30 cellular contexts compared by ENCODE assay signal in the genomic region with DNA sequence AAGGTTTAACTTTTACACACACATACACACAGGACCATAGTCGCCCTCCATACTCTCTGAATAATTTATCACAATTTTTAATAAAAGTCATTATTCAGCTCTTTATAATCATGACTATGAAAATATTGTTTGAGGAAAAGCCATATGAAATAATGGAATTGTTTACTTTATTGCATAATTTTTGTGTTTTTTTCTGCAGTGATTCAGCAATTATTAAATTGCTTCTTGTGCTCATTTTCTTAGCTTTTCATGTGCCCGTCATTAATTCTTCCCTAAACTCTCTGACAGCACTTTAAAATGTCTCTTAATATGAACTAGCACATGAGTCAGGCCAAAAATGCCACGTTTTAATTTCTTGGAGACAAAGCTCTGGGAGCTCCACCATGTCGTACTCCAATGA.
"Had no signal": no experiment of that assay in that cellular context is flagged by ENCODE, and none has a peak within 500 bp of the region (broad histone marks: within the 10 kb centered on the region; RNA-seq: fewer than 3 reads in every experiment).

No MANE protein-coding gene starts in this region.

- FAIRE-seq: astrocyte, bronchial epithelial cell had no signal

- H3K4me3 ChIP-seq: coronary artery, dorsolateral prefrontal cortex, gastrocnemius medialis, heart left ventricle had no signal

- H3K36me3 ChIP-seq: brain microvascular endothelial cell, gastrocnemius medialis, heart left ventricle, WERI-Rb-1 had no signal

- DNase-seq: activated CD4-positive, alpha-beta memory T cell treated with anti-CD3 and anti-CD28 coated beads for 36 hours; activated CD4-positive, alpha-beta T cell treated with anti-CD3 and anti-CD28 coated beads for 36 hours; activated CD4-positive, alpha-beta T cell treated with anti-CD3 and anti-CD28 coated beads, Interleukin-2, amount 10 ng/mL, durations not matched to agents 24 days and 14 days; activated CD4-positive, CD25-positive, alpha-beta regulatory T cell; activated CD4-positive, CD25-positive, alpha-beta regulatory T cell treated with anti-CD3 and anti-CD28 coated beads, Interleukin-2, amount 50 U/mL, for 72 hours; activated CD8-positive, alpha-beta memory T cell treated with anti-CD3 and anti-CD28 coated beads, Interleukin-2, amount 50 U/mL, for 48 hours; activated gamma-delta T cell; activated naive CD4-positive, alpha-beta T cell; activated naive CD4-positive, alpha-beta T cell treated with anti-CD3 and anti-CD28 coated beads, Interleukin-2, amount 10 ng/mL, durations not matched to agents 7 days and 5 days; activated T-cell treated with anti-CD3 and anti-CD28 coated beads for 4 hours; activated T-cell treated with anti-CD3 and anti-CD28 coated beads, Interleukin-2, amount 50 U/mL, for 24 hours; activated T-cell treated with anti-CD3 and anti-CD28 coated beads, Interleukin-2, amount 50 U/mL, for 72 hours; amniotic stem cell; anterior cingulate cortex; brain microvascular endothelial cell; dorsolateral prefrontal cortex; effector memory CD4-positive, alpha-beta T cell; endodermal cell; foreskin keratinocyte; gastrocnemius medialis; glutamatergic neuron; heart left ventricle; T-helper 17 cell; T1000; WERI-Rb-1 had no signal

- H3K4me1 ChIP-seq: foreskin keratinocyte, gastrocnemius medialis, heart left ventricle had no signal

- H3K27ac ChIP-seq: brain microvascular endothelial cell, coronary artery, dorsolateral prefrontal cortex, foreskin keratinocyte, gastrocnemius medialis, heart left ventricle, WERI-Rb-1 had no signal

- ATAC-seq: activated CD4-positive, alpha-beta T cell treated with anti-CD3 and anti-CD28 coated beads for 36 hours; activated naive CD4-positive, alpha-beta T cell treated with anti-CD3 and anti-CD28 coated beads, Interleukin-2, amount 50 U/mL, for 72 hours; activated T-cell treated with anti-CD3 and anti-CD28 coated beads, Interleukin-2, amount 50 U/mL, for 72 hours; esophagus mucosa; foreskin keratinocyte; gastrocnemius medialis; heart left ventricle; T-helper 17 cell had no signal

- H3K9me3 ChIP-seq: gastrocnemius medialis had no signal
